In genomic region chr2:219495531-219496122, GRCh38 we compare ENCODE assay signal across 8 cellular contexts. TPM values are rescaled to one million over a fixed set of nuclear protein-coding genes. Genes with fewer than 3 reads are reported as not detected.
DNase-seq lines count a peak whose midpoint lies in the region; ATAC-seq and TF ChIP-seq lines count a peak whose summit lies in the region.

No MANE protein-coding gene starts in this region.

- ATAC-seq in RWPE2 (ENCODE audit: low read depth) (no peak), heart left ventricle (peak; percentile 4 to 27 (median 16)), esophagus mucosa (no peak)

- intact Hi-C loops in heart left ventricle (cut with DNase I), result loop anchor here in 2 of 10 donors (1.0 to 5.0 kb wide), 2 partner anchors 35 to 37 kb away; no protein-coding TSS in a partner anchor
- intact Hi-C loops in sigmoid colon (cut with DNase I), result loop anchor here (2.0 kb wide), 2 partner anchors 35 to 43 kb away; no protein-coding TSS in a partner anchor
- intact Hi-C loops in posterior vena cava (cut with DNase I), result no loop called here

- peaks cover 74% of the 10 kb centered on the region for H3K27me3 Mint-ChIP-seq in activated naive CD4-positive, alpha-beta T cell treated with anti-CD3 and anti-CD28 coated beads, Interleukin-2, amount 10 ng/mL, durations not matched to agents 7 days and 5 days

- peak; percentile 63 for TF ChIP-seq CTCF in RWPE2 (IDR thresholded peaks at IDR 0.05; ENCODE audit: poor library complexity, severe bottlenecking)
- TF ChIP-seq CTCF in heart left ventricle (IDR thresholded peaks at IDR 0.05), result peak in 10 of 12 donors; percentile 37 to 73 (median 61)
- peak; percentile 68 to 88 (median 70) for TF ChIP-seq CTCF in sigmoid colon (IDR thresholded peaks at IDR 0.05)

- CTCF ChIA-PET in activated naive CD4-positive, alpha-beta T cell treated with anti-CD3 and anti-CD28 coated beads, Interleukin-2, amount 10 ng/mL, durations not matched to agents 7 days and 5 days (lab: Charles Lee), result interaction anchor here (0.7 to 4.7 kb wide), 19 partner anchors 9 to 93 kb away, joined by 3 to 131 read pairs (median 5); partner anchors contain the start of gene ASIC4

- H3K4me1 Mint-ChIP-seq in activated naive CD4-positive, alpha-beta T cell treated with anti-CD3 and anti-CD28 coated beads, Interleukin-2, amount 10 ng/mL, durations not matched to agents 7 days and 5 days, result peaks cover 34% of the 10 kb centered on the region

- TF ChIP-seq POLR2A in heart left ventricle (IDR thresholded peaks at IDR 0.05) (no peak), sigmoid colon (IDR thresholded peaks at IDR 0.05) (no peak)

- DNase-seq in GM04503 (ENCODE audit: low read depth) (peak; percentile 24), HUDEP-2 (lab: John Stamatoyannopoulos, UW; ENCODE audit: unreplicated experiment in 76 of 76) (peak in 69 of 76 experiments; percentile 10 to 81 (median 52)), RWPE2 (ENCODE audit: low spot score) (no peak), heart left ventricle (peak in 4 of 5 donors; percentile 66 to 74 (median 70)), sigmoid colon (peak; percentile 84), posterior vena cava (ENCODE audit: low spot score) (no peak)
- DNase-seq in activated naive CD4-positive, alpha-beta T cell treated with anti-CD3 and anti-CD28 coated beads, Interleukin-2, amount 10 ng/mL, durations not matched to agents 7 days and 5 days, result peak; percentile 75

- no peak overlapping the region for H3K4me3 Mint-ChIP-seq in activated naive CD4-positive, alpha-beta T cell treated with anti-CD3 and anti-CD28 coated beads, Interleukin-2, amount 10 ng/mL, durations not matched to agents 7 days and 5 days

- TF ChIP-seq EP300 in sigmoid colon (IDR thresholded peaks at IDR 0.05), result no peak

- no peak overlapping the region for H3K27ac Mint-ChIP-seq in activated naive CD4-positive, alpha-beta T cell treated with anti-CD3 and anti-CD28 coated beads, Interleukin-2, amount 10 ng/mL, durations not matched to agents 7 days and 5 days

- H3K27me3 ChIP-seq in RWPE2 (ENCODE audit: insufficient read depth, poor library complexity, severe bottlenecking), result peaks cover 29% of the 10 kb centered on the region
- peaks cover 0 to 41% (median 0%) of the 10 kb centered on the region in 9 donors for H3K27me3 ChIP-seq in heart left ventricle
- H3K27me3 ChIP-seq in sigmoid colon, result no peaks in the 10 kb centered on the region

- H3K36me3 Mint-ChIP-seq in activated naive CD4-positive, alpha-beta T cell treated with anti-CD3 and anti-CD28 coated beads, Interleukin-2, amount 10 ng/mL, durations not matched to agents 7 days and 5 days, result peaks cover 5% of the 10 kb centered on the region

- H3K27ac ChIP-seq in RWPE2 (ENCODE audit: poor library complexity, severe bottlenecking), result no peak overlapping the region
- H3K27ac ChIP-seq in heart left ventricle, result peak overlapping the region in 10 of 12 donors; percentile 9 to 100 (median 56)
- H3K27ac ChIP-seq in sigmoid colon, result peak overlapping the region; percentile 89 to 100 (median 99)

- no peak overlapping the region for H3K4me3 ChIP-seq in RWPE2 (ENCODE audit: severe bottlenecking)
- H3K4me3 ChIP-seq in heart left ventricle, result no peak overlapping the region
- H3K4me3 ChIP-seq in sigmoid colon, result no peak overlapping the region

- H3K9me3 ChIP-seq in RWPE2 (ENCODE audit: severe bottlenecking), result no peaks in the 10 kb centered on the region
- H3K9me3 ChIP-seq in heart left ventricle, result no peaks in the 10 kb centered on the region
- H3K9me3 ChIP-seq in sigmoid colon, result no peaks in the 10 kb centered on the region

- 16 to 21% (median 20%) methylated on average over 11 to 14 of the region's 14 CpGs for WGBS in heart left ventricle, 4 donors
- WGBS in sigmoid colon, 2 donors, result 26% methylated on average over 14 of the region's 14 CpGs

- peaks cover 4% of the 10 kb centered on the region; the same call in 1 of the 2 replicates for H3K36me3 ChIP-seq in RWPE2 (ENCODE audit: low read depth)
- peaks cover 0 to 10% (median 0%) of the 10 kb centered on the region in 9 donors for H3K36me3 ChIP-seq in heart left ventricle
- peaks cover 7 to 28% (median 12%) of the 10 kb centered on the region in 4 donors for H3K36me3 ChIP-seq in sigmoid colon

- H3K4me1 ChIP-seq in RWPE2 (ENCODE audit: insufficient read depth, poor library complexity, severe bottlenecking) (no peaks in the 10 kb centered on the region), heart left ventricle (peaks cover 0 to 66% (median 38%) of the 10 kb centered on the region in 12 donors), sigmoid colon (peaks cover 0 to 53% (median 43%) of the 10 kb centered on the region in 4 donors)

- H3K9me3 Mint-ChIP-seq in activated naive CD4-positive, alpha-beta T cell treated with anti-CD3 and anti-CD28 coated beads, Interleukin-2, amount 10 ng/mL, durations not matched to agents 7 days and 5 days, result no peaks in the 10 kb centered on the region

RNA-seq across cellular contexts. Expression of gene GMPPA, which starts 3.1 kb away (rescaled TPM):
- 10 to 100 TPM; 15.8 to 31.6 (median 20.1) TPM for total RNA-seq in heart left ventricle
- 10 to 100 TPM; 18.2 to 35.5 TPM for polyA plus RNA-seq in heart left ventricle
- total RNA-seq in sigmoid colon, result 10 to 100 TPM; 13.9 to 24.7 (median 21.3) TPM
- polyA plus RNA-seq in sigmoid colon, result 10 to 100 TPM; 42.6 to 52.8 (median 44.2) TPM
- total RNA-seq in esophagus mucosa, result 19.9 TPM
- 10 to 100 TPM; 33.9 to 42.8 TPM for total RNA-seq in posterior vena cava

RNA-seq across cellular contexts. Expression of gene ASIC4, which starts 18.7 kb away (rescaled TPM):
- total RNA-seq in heart left ventricle (under 1 TPM in 1 of 9 donors, not detected in 8; 0.10 TPM), sigmoid colon (under 1 TPM in 1 of 4 donors, not detected in 3; under 0.01 TPM), esophagus mucosa (not detected), posterior vena cava (under 1 TPM in 1 of 2 donors, not detected in 1; 0.38 TPM)
- polyA plus RNA-seq in heart left ventricle (under 1 TPM; 0.03 to 0.08 TPM), sigmoid colon (under 1 TPM in 1 of 3 donors, not detected in 2; 0.07 TPM)

RNA-seq across cellular contexts. Expression of gene CHPF, which starts 48.0 kb away (rescaled TPM):
- total RNA-seq in heart left ventricle (100 to 1,000 TPM in 6 of 9 donors, 10 to 100 TPM in 3; 77.9 to 196 (median 138) TPM), sigmoid colon (10 to 100 TPM; 12.5 to 39.1 (median 23.5) TPM), esophagus mucosa (27.1 TPM), posterior vena cava (10 to 100 TPM; 42.9 to 51.1 TPM)
- polyA plus RNA-seq in heart left ventricle (100 to 1,000 TPM in 1 of 2 donors, 10 to 100 TPM in 1; 74.1 to 209 TPM), sigmoid colon (10 to 100 TPM in 1 of 3 donors, 1 to 10 TPM in 2; 5.5 to 37.3 (median 6.6) TPM)

RNA-seq across cellular contexts. Expression of gene TMEM198, which starts 48.2 kb away (rescaled TPM):
- total RNA-seq in heart left ventricle (1 to 10 TPM in 8 of 9 donors, under 1 TPM in 1; 0.65 to 4.7 (median 2.3) TPM), sigmoid colon (1 to 10 TPM in 3 of 4 donors, under 1 TPM in 1; 0.71 to 3.0 (median 1.6) TPM), esophagus mucosa (1.2 TPM), posterior vena cava (1 to 10 TPM; 3.0 to 3.2 TPM)
- polyA plus RNA-seq in heart left ventricle (10 to 100 TPM in 1 of 2 donors, 1 to 10 TPM in 1; 2.2 to 10.2 TPM), sigmoid colon (1 to 10 TPM in 2 of 3 donors, not detected in 1; 1.2 to 3.9 TPM)

Comparison
In these comparisons a context has a peak if more than half of its experiments do, and no peak if none do; other contexts are left out.
1. DNase-seq: peak in GM04503 (single experiment), HUDEP-2 (69 of 76), activated naive CD4-positive, alpha-beta T cell treated with anti-CD3 and anti-CD28 coated beads, Interleukin-2, amount 10 ng/mL, durations not matched to agents 7 days and 5 days (single experiment), heart left ventricle (4 of 5) and sigmoid colon (single experiment); none in RWPE2 (single experiment) and posterior vena cava (single experiment).
2. ATAC-seq: peak in heart left ventricle (4 of 4); none in RWPE2 (single experiment) and esophagus mucosa (single experiment).
3. Peak in every context shown above with its lines, with median percentiles within 50 percentile points of each other: CTCF ChIP-seq.